Comparison of ENCODE assay signal across 8 cellular contexts in genomic region chr19:7395793-7396192, GRCh38. TPM values are rescaled to one million over a fixed set of nuclear protein-coding genes. Genes with fewer than 3 reads are reported as not detected.
DNase-seq lines count a peak whose midpoint lies in the region; ATAC-seq and TF ChIP-seq lines count a peak whose summit lies in the region.

No MANE protein-coding gene starts in this region.

- intact Hi-C loops in psoas muscle (cut with DNase I) = loop anchor here (10.0 kb wide), 2 partner anchors 129 to 139 kb away; partner anchors contain the start of genes MCOLN1 (in 1 of the 2) and PNPLA6 (in 1 of the 2)

- TF ChIP-seq CTCF in GM12864 (IDR thresholded peaks at IDR 0.05; ENCODE audit: low read depth, low read length, missing control alignments) = no peak
- TF ChIP-seq CTCF in RWPE1 (conservative IDR thresholded peaks at IDR 0.05; ENCODE audit: low read depth) = no peak
- TF ChIP-seq CTCF in fibroblast of lung (conservative IDR thresholded peaks at IDR 0.05 in 1 of 2, IDR thresholded peaks at IDR 0.05 in 1 of 2; ENCODE audit: low read depth in 1 of 2, low read length in 2 of 2) = no peak
- TF ChIP-seq CTCF in psoas muscle (IDR thresholded peaks at IDR 0.05) = no peak

- H3K36me3 ChIP-seq in fibroblast of lung (ENCODE audit: control insufficient read depth, insufficient read depth, low read length) = no peaks in the 10 kb centered on the region
- no peaks in the 10 kb centered on the region for H3K36me3 ChIP-seq in psoas muscle (ENCODE audit: insufficient read depth in 1 of 2, low read depth in 1 of 2)

- H3K79me2 ChIP-seq in fibroblast of lung (ENCODE audit: control insufficient read depth, insufficient read depth, low read length) = peaks cover 20% of the 10 kb centered on the region

- peaks cover 7% of the 10 kb centered on the region for H3K4me1 ChIP-seq in fibroblast of lung (ENCODE audit: control insufficient read depth, extremely low read depth, insufficient read depth, low read length)
- H3K4me1 ChIP-seq in psoas muscle = peaks cover 30% of the 10 kb centered on the region

- H3K27me3 ChIP-seq in fibroblast of lung (ENCODE audit: control insufficient read depth, insufficient read depth, low read length) = no peaks in the 10 kb centered on the region
- H3K27me3 ChIP-seq in psoas muscle (ENCODE audit: insufficient read depth in 3 of 3, low read length in 2 of 3) = no peaks in the 10 kb centered on the region

- H4K20me1 ChIP-seq in fibroblast of lung (ENCODE audit: control insufficient read depth, extremely low read depth, insufficient read depth, low read length) = no peaks in the 10 kb centered on the region

- CTCF ChIA-PET in RWPE1 (lab: Yijun Ruan, JAX) = interaction anchor here (0.6 to 1.0 kb wide), 4 partner anchors 16 to 461 kb away, joined by 3 to 5 read pairs (median 4); a partner anchor contains a TSS

- peak overlapping the region; percentile 79 for H3K9ac ChIP-seq in fibroblast of lung (ENCODE audit: insufficient read depth, low read length)

- H3K4me2 ChIP-seq in fibroblast of lung (ENCODE audit: extremely low read depth, insufficient read depth, low read length) = peak overlapping the region; percentile 90

- peak overlapping the region; percentile 47 for H2AFZ ChIP-seq in fibroblast of lung (ENCODE audit: low read length)

- POLR2A ChIA-PET in RWPE1 (lab: Yijun Ruan, JAX; ENCODE audit: low non-redundant PET) = no interaction called here

- WGBS in psoas muscle, 3 donors = 7 to 15% (median 9%) methylated on average over 7 of the region's 7 CpGs

- H3K4me3 ChIP-seq in GM12864 (ENCODE audit: low read depth, low read length) (peak overlapping the region; percentile 73), fibroblast of lung (replicated peaks in 1 of 4; ENCODE audit: control extremely low read depth in 1 of 4, insufficient read depth in 1 of 4, low read depth in 3 of 4, low read length in 4 of 4) (peak overlapping the region; percentile 57 to 95 (median 86)), psoas muscle (peak overlapping the region; percentile 96)

- H3K9me3 ChIP-seq in fibroblast of lung (ENCODE audit: control insufficient read depth, insufficient read depth, low read depth, low read length) = no peaks in the 10 kb centered on the region
- H3K9me3 ChIP-seq in psoas muscle = no peaks in the 10 kb centered on the region

- H3K27ac ChIP-seq in RWPE1 (peak overlapping the region; percentile 75), fibroblast of lung (ENCODE audit: insufficient read depth, low read length) (peak overlapping the region; percentile 53), psoas muscle (peak overlapping the region; percentile 85)

- ATAC-seq in psoas muscle (no peak), GM18498 (IDR thresholded peaks at IDR 0.05; ENCODE audit: unreplicated experiment) (no peak), HG02610 (IDR thresholded peaks at IDR 0.05; ENCODE audit: unreplicated experiment) (no peak), GM19467 (IDR thresholded peaks at IDR 0.05; ENCODE audit: unreplicated experiment) (no peak)

- DNase-seq in GM12864 (ENCODE audit: low read depth) (no peak), RWPE1 (ENCODE audit: low spot score) (no peak), fibroblast of lung (ENCODE audit: low read depth in 2 of 2) (no peak), psoas muscle (no peak), CD1c-positive myeloid dendritic cell (ENCODE audit: extremely low spot score) (no peak)

RNA-seq across cellular contexts. Expression of gene ARHGEF18, which starts 47.1 kb away (rescaled TPM):
- total RNA-seq in fibroblast of lung (33.1 and 45.1 TPM in 2 replicates), psoas muscle (1 to 10 TPM; 6.0 to 8.3 (median 6.9) TPM)
- polyA plus RNA-seq in fibroblast of lung (6.1 and 7.8 TPM in 2 replicates), psoas muscle (10 to 100 TPM in 1 of 3 donors, 1 to 10 TPM in 2; 3.5 to 12.2 (median 5.3) TPM)
- 19.8 and 20.8 TPM in 2 replicates for polyA plus RNA-seq in fibroblast of lung (2012)
- 5.6 and 11.1 TPM in 2 replicates for polyA minus RNA-seq in fibroblast of lung (ENCODE audit: low replicate concordance)
